ENCODE assay signal across 7 cellular contexts in the genomic region with DNA sequence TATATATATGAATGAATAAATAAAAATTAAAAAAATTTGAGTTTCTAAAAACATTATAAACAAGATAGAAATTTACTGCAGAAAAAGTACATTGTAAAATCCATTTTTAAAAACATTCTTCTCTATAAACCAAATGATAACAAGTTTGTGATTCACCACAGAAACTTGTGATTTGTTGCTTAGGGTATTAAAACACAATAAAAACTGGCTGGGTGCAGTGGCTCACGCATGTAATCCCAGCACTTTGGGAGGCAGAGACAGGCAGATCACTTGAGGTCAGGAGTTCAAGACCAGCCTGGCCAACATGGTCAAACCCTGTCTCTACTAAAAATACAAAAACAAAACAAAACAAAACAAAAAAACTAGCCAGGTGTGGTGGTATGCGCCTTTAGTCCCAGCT.
DNase-seq lines count a peak whose midpoint lies in the region; TF ChIP-seq lines count a peak whose summit lies in the region.
"Not testable (repeated sequence)": the region's sequence is repeated elsewhere in the genome, so short reads cannot be mapped to it uniquely, and the experiment has no call there.

No MANE protein-coding gene starts in this region.

- not testable (repeated sequence) for H3K27me3 ChIP-seq in GM23248 (replicated peaks; ENCODE audit: insufficient read depth); adipocyte (replicated peaks; ENCODE audit: control insufficient read depth, insufficient read depth, low read length)

- H3K4me2 ChIP-seq in GM23248 (ENCODE audit: unreplicated experiment), result not testable (repeated sequence)

- not testable (repeated sequence) for H3K9me2 ChIP-seq in GM23248 (ENCODE audit: insufficient read depth)

- H3K9ac ChIP-seq in GM23248; adipocyte (ENCODE audit: low read length): not testable (repeated sequence)

- H3K79me2 ChIP-seq in GM23248 (ENCODE audit: insufficient read depth), result not testable (repeated sequence)

- WGBS in GM23248 (ENCODE audit: low coverage in 1 of 2, low lambda C conversion rate in 2 of 2, missing lambda C conversion rate in 2 of 2), 2 experiments, result 68 to 72% methylated on average over 2 of the region's 2 CpGs

- not testable (repeated sequence) for TF ChIP-seq CTCF in cardiac fibroblast (IDR thresholded peaks at IDR 0.05; ENCODE audit: low read depth, low read length); fibroblast of pulmonary artery (IDR thresholded peaks at IDR 0.05; ENCODE audit: low read length, missing control alignments)

- H3K4me3 ChIP-seq in GM23248; adipocyte (ENCODE audit: low read length); cardiac fibroblast (replicated peaks in 1 of 2; ENCODE audit: low read depth in 2 of 2, low read length in 2 of 2); fibroblast of pulmonary artery (replicated peaks; ENCODE audit: low read depth, low read length): not testable (repeated sequence)

- not testable (repeated sequence) for H3K27ac ChIP-seq in GM23248

- not testable (repeated sequence) for H4K20me1 ChIP-seq in GM23248 (ENCODE audit: insufficient read depth)

- H3F3A ChIP-seq in GM23248 (ENCODE audit: insufficient read depth), result not testable (repeated sequence)

- in situ Hi-C loops in GM23248 (cut with MboI), result not testable (repeated sequence)

- DNase-seq in EH (ENCODE audit: low read depth) (peak; percentile 32), GM23248 (peak; percentile 22), LHCN-M2 (ENCODE audit: low read depth) (peak; percentile 54), adipocyte (ENCODE audit: low read depth) (peak; percentile 30), cardiac fibroblast (ENCODE audit: low read depth in 2 of 2) (peak; percentile 27 to 64), fibroblast of pulmonary artery (ENCODE audit: low read depth) (peak; percentile 37), kidney glomerular epithelial cell (lab: John Stamatoyannopoulos, UW) (peak; percentile 7)

- H3K36me3 ChIP-seq in GM23248 (ENCODE audit: low read depth); adipocyte (ENCODE audit: control insufficient read depth, insufficient read depth, low read length, severe bottlenecking): not testable (repeated sequence)

- H3K4me1 ChIP-seq in GM23248 (ENCODE audit: insufficient read depth); adipocyte (ENCODE audit: control insufficient read depth, insufficient read depth, low read length): not testable (repeated sequence)

- not testable (repeated sequence) for H2AFZ ChIP-seq in GM23248

- H3K9me3 ChIP-seq in GM23248 (ENCODE audit: low read depth); adipocyte (ENCODE audit: control insufficient read depth, low read length): not testable (repeated sequence)
